Comparison of ENCODE assay signal across 23 cellular contexts in the genomic region with DNA sequence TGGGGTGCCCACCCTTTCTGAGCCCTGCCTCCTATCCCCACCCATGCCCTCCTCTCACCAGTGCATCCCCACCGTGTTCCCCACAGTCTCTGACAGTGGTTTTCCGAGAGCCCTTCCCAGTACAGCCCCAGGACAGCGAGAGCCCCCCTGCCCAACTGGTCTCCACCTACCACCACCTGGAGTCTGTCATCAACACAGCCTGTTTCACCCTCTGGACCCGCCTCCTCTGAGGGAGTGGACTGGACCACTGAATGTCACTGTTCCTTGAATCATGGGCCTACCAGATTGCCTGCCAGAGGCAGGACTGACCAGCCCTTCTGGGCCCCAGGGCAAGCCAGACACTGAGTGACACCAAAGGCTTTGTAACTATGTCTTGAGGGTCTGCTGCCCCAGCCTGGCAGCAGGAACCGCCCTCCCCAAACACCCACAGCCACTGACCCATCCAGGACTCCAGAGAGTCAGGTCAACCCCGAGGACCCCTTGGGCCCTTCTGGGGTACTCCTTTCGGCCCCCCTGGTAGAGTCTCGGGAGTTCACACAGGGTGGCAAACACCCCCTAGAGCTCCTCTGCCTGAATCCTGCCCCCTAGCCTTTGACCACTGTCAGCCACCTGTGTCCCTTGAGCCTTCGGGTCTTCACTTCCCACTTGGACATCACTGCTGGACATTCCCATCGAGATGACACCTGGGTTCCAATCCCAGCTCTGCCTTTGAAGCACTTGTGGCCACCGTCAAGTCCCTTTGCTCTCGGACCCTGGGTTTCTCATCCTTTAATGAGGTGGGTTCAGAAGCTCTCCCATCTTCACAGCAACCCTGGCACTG. TPM values are rescaled to one million over a fixed set of nuclear protein-coding genes. Genes with fewer than 3 reads are reported as not detected.
DNase-seq lines count a peak whose midpoint lies in the region; ATAC-seq and TF ChIP-seq lines count a peak whose summit lies in the region.
"Had no signal": no experiment of that assay in that cellular context is flagged by ENCODE, and none has a peak within 500 bp of the region (broad histone marks: within the 10 kb centered on the region; RNA-seq: fewer than 3 reads in every experiment).

No MANE protein-coding gene starts in this region.

- no peak for TF ChIP-seq CTCF in Peyer's patch (IDR thresholded peaks at IDR 0.05)
- TF ChIP-seq CTCF in CD4-positive, alpha-beta T cell (IDR thresholded peaks at IDR 0.05), result no peak

- CTCF ChIA-PET in activated CD8-positive, alpha-beta memory T cell treated with anti-CD3 and anti-CD28 coated beads, Interleukin-2, amount 10 ng/mL, durations not matched to agents 7 days and 5 days (lab: Charles Lee), result no interaction called here
- CTCF ChIA-PET in CD4-positive, alpha-beta T cell (lab: Charles Lee), result no interaction called here

- no peaks in the 10 kb centered on the region for H3K27me3 ChIP-seq in Peyer's patch
- H3K27me3 ChIP-seq in subcutaneous abdominal adipose tissue (ENCODE audit: control insufficient read depth in 5 of 5, insufficient read depth in 4 of 5, low read length in 5 of 5), result no peaks in the 10 kb centered on the region
- peaks cover 5% of the 10 kb centered on the region for H3K27me3 ChIP-seq in CD4-positive, alpha-beta T cell (ENCODE audit: control insufficient read depth, insufficient read depth, low read length)
- H3K27me3 ChIP-seq: brain microvascular endothelial cell, colonic mucosa, transverse colon had no signal

- ATAC-seq in activated CD8-positive, alpha-beta memory T cell treated with anti-CD3 and anti-CD28 coated beads, Interleukin-2, amount 10 ng/mL, durations not matched to agents 7 days and 5 days, result no peak
- ATAC-seq in GM19351 (IDR thresholded peaks at IDR 0.05; ENCODE audit: unreplicated experiment) (no peak), HG02678 (IDR thresholded peaks at IDR 0.05; ENCODE audit: unreplicated experiment) (no peak)
- no peak for ATAC-seq in CD4-positive, alpha-beta T cell (ENCODE audit: poor library complexity)
- ATAC-seq: activated T-cell treated with anti-CD3 and anti-CD28 coated beads, Interleukin-2, amount 50 U/mL, for 72 hours; HCT116; stimulated activated naive CD8-positive, alpha-beta T cell treated with anti-CD3 and anti-CD28 coated beads, Interleukin-15, amount 100 ng/mL, for 72 hours had no signal

- H3K4me3 Mint-ChIP-seq in activated CD8-positive, alpha-beta memory T cell treated with anti-CD3 and anti-CD28 coated beads, Interleukin-2, amount 10 ng/mL, durations not matched to agents 7 days and 5 days, result no peak overlapping the region
- no peak overlapping the region for H3K4me3 Mint-ChIP-seq in immature natural killer cell
- H3K4me3 Mint-ChIP-seq in CD4-positive, alpha-beta T cell, result no peak overlapping the region
- H3K4me3 Mint-ChIP-seq: activated T-cell treated with anti-CD3 and anti-CD28 coated beads, Interleukin-2, amount 50 U/mL, for 72 hours; stimulated activated naive CD8-positive, alpha-beta T cell treated with anti-CD3 and anti-CD28 coated beads, Interleukin-15, amount 100 ng/mL, for 72 hours had no signal

- DNase-seq in activated CD8-positive, alpha-beta memory T cell treated with anti-CD3 and anti-CD28 coated beads, Interleukin-2, amount 50 U/mL, for 48 hours, result peak; percentile 40
- no peak for DNase-seq in activated CD8-positive, alpha-beta memory T cell treated with anti-CD3 and anti-CD28 coated beads, Interleukin-2, amount 10 ng/mL, durations not matched to agents 7 days and 5 days
- DNase-seq in Peyer's patch (peak; percentile 14 to 46 (median 37)), immature natural killer cell (no peak)
- DNase-seq in CD4-positive, alpha-beta T cell, result no peak
- DNase-seq: activated CD4-positive, alpha-beta T cell treated with anti-CD3 and anti-CD28 coated beads, Interleukin-2, amount 50 U/mL, for 4 hours; activated T-cell treated with anti-CD3 and anti-CD28 coated beads, Interleukin-2, amount 50 U/mL, for 72 hours; brain microvascular endothelial cell; colonic mucosa; DMS153; KBM-7; mesenchymal stem cell; NCI-H1694 treated with DMSO at 0.1 percent for 48 hours; NCI-H69; RPMI8226; SK-N-SH; stimulated activated CD4-positive, alpha-beta T cell treated with anti-CD3 and anti-CD28 coated beads, Interleukin-4, amount 100 ng/mL, for 24 hours; stimulated activated naive CD8-positive, alpha-beta T cell treated with anti-CD3 and anti-CD28 coated beads, Interleukin-15, amount 100 ng/mL, for 72 hours; transverse colon had no signal

- H3K4me1 ChIP-seq in Peyer's patch (peaks cover 0 to 33% (median 0%) of the 10 kb centered on the region in 4 donors), subcutaneous abdominal adipose tissue (ENCODE audit: control insufficient read depth in 5 of 5, insufficient read depth in 5 of 5, low read length in 5 of 5) (peaks cover 0 to 56% (median 39%) of the 10 kb centered on the region in 5 donors)

- POLR2A ChIA-PET in CD4-positive, alpha-beta T cell (lab: Charles Lee), result no interaction called here

- H3K27ac ChIP-seq in Peyer's patch (no peak overlapping the region), subcutaneous abdominal adipose tissue (ENCODE audit: low read depth, low read length) (peak overlapping the region; percentile 17)
- no peak overlapping the region for H3K27ac ChIP-seq in CD4-positive, alpha-beta T cell (ENCODE audit: low read depth, low read length)
- H3K27ac ChIP-seq: brain microvascular endothelial cell, colonic mucosa, transverse colon had no signal

- H3K4me3 ChIP-seq in Peyer's patch, result no peak overlapping the region
- no peak overlapping the region for H3K4me3 ChIP-seq in subcutaneous abdominal adipose tissue (ENCODE audit: low read depth in 1 of 5, low read length in 5 of 5)
- H3K4me3 ChIP-seq: colonic mucosa, transverse colon had no signal

- H3K9me3 Mint-ChIP-seq in activated CD8-positive, alpha-beta memory T cell treated with anti-CD3 and anti-CD28 coated beads, Interleukin-2, amount 10 ng/mL, durations not matched to agents 7 days and 5 days (ENCODE audit: low read depth), result no peaks in the 10 kb centered on the region
- H3K9me3 Mint-ChIP-seq in immature natural killer cell, result no peaks in the 10 kb centered on the region
- H3K9me3 Mint-ChIP-seq in CD4-positive, alpha-beta T cell, result no peaks in the 10 kb centered on the region
- H3K9me3 Mint-ChIP-seq: stimulated activated naive CD8-positive, alpha-beta T cell treated with anti-CD3 and anti-CD28 coated beads, Interleukin-15, amount 100 ng/mL, for 72 hours had no signal

- H3K9me3 ChIP-seq in Peyer's patch, result no peaks in the 10 kb centered on the region
- no peaks in the 10 kb centered on the region for H3K9me3 ChIP-seq in subcutaneous abdominal adipose tissue (ENCODE audit: control insufficient read depth in 5 of 5, low read length in 5 of 5)
- no peaks in the 10 kb centered on the region for H3K9me3 ChIP-seq in CD4-positive, alpha-beta T cell (ENCODE audit: control insufficient read depth, low read length)
- H3K9me3 ChIP-seq: colonic mucosa, SK-N-SH, transverse colon had no signal

- peaks cover 12% of the 10 kb centered on the region for H3K27me3 Mint-ChIP-seq in activated CD8-positive, alpha-beta memory T cell treated with anti-CD3 and anti-CD28 coated beads, Interleukin-2, amount 10 ng/mL, durations not matched to agents 7 days and 5 days
- peaks cover 3 to 10% (median 5%) of the 10 kb centered on the region in 3 donors for H3K27me3 Mint-ChIP-seq in immature natural killer cell (ENCODE audit: low read depth in 3 of 3)
- no peaks in the 10 kb centered on the region for H3K27me3 Mint-ChIP-seq in CD4-positive, alpha-beta T cell

- H3K36me3 Mint-ChIP-seq in activated CD8-positive, alpha-beta memory T cell treated with anti-CD3 and anti-CD28 coated beads, Interleukin-2, amount 10 ng/mL, durations not matched to agents 7 days and 5 days, result peaks cover 21% of the 10 kb centered on the region
- peaks cover 4 to 19% (median 15%) of the 10 kb centered on the region in 3 donors for H3K36me3 Mint-ChIP-seq in immature natural killer cell
- peaks cover 71% of the 10 kb centered on the region for H3K36me3 Mint-ChIP-seq in CD4-positive, alpha-beta T cell (ENCODE audit: low read depth)

- intact Hi-C loops in CD4-positive, alpha-beta T cell (cut with DNase I, micrococcal nuclease), result loop anchor here in 1 of 2 experiments (5.0 to 10.0 kb wide), 2 partner anchors 63 to 494 kb away; partner anchors contain the start of genes IPO13, MED8 and SZT2

- no peak for TF ChIP-seq POLR2A in Peyer's patch (IDR thresholded peaks at IDR 0.05)

- peaks cover 11% of the 10 kb centered on the region for H3K4me1 Mint-ChIP-seq in activated CD8-positive, alpha-beta memory T cell treated with anti-CD3 and anti-CD28 coated beads, Interleukin-2, amount 10 ng/mL, durations not matched to agents 7 days and 5 days
- H3K4me1 Mint-ChIP-seq in immature natural killer cell, result peaks cover 22 to 28% of the 10 kb centered on the region in 2 donors
- peaks cover 20% of the 10 kb centered on the region for H3K4me1 Mint-ChIP-seq in CD4-positive, alpha-beta T cell (ENCODE audit: low read depth)

- no peak overlapping the region for H3K27ac Mint-ChIP-seq in activated CD8-positive, alpha-beta memory T cell treated with anti-CD3 and anti-CD28 coated beads, Interleukin-2, amount 10 ng/mL, durations not matched to agents 7 days and 5 days
- peak overlapping the region in 4 of 6 donors; percentile 28 to 58 (median 32) for H3K27ac Mint-ChIP-seq in immature natural killer cell
- no peak overlapping the region for H3K27ac Mint-ChIP-seq in CD4-positive, alpha-beta T cell
- H3K27ac Mint-ChIP-seq: activated T-cell treated with anti-CD3 and anti-CD28 coated beads, Interleukin-2, amount 50 U/mL, for 72 hours had no signal

- peaks cover 0 to 61% (median 0%) of the 10 kb centered on the region in 3 donors for H3K36me3 ChIP-seq in Peyer's patch
- peaks cover 0 to 70% (median 67%) of the 10 kb centered on the region in 5 donors for H3K36me3 ChIP-seq in subcutaneous abdominal adipose tissue (ENCODE audit: control insufficient read depth in 5 of 5, insufficient read depth in 5 of 5, low read length in 5 of 5)

- H3K9ac ChIP-seq in subcutaneous abdominal adipose tissue (ENCODE audit: low read length in 5 of 5), result no peak overlapping the region
- H3K9ac ChIP-seq: SK-N-SH had no signal

RNA-seq across cellular contexts. Expression of gene HYI, which starts 3.3 kb away (rescaled TPM):
- 1 to 10 TPM; 7.1 to 8.0 TPM for total RNA-seq in activated CD8-positive, alpha-beta memory T cell treated with anti-CD3 and anti-CD28 coated beads, Interleukin-2, amount 10 ng/mL, durations not matched to agents 7 days and 5 days
- total RNA-seq in Peyer's patch, result 100 to 1,000 TPM; 127 to 210 (median 169) TPM
- 1 to 10 TPM; 1.6 to 8.3 (median 4.5) TPM for polyA plus RNA-seq in immature natural killer cell
- 10 to 100 TPM; 26.1 to 31.6 TPM for total RNA-seq in CD4-positive, alpha-beta T cell

Comparison
In these comparisons a context has a peak if more than half of its experiments do, and no peak if none do; other contexts are left out.
1. DNase-seq: peak in activated CD8-positive, alpha-beta memory T cell treated with anti-CD3 and anti-CD28 coated beads, Interleukin-2, amount 50 U/mL, for 48 hours (single experiment) and Peyer's patch (3 of 3); none in activated CD8-positive, alpha-beta memory T cell treated with anti-CD3 and anti-CD28 coated beads, Interleukin-2, amount 10 ng/mL, durations not matched to agents 7 days and 5 days (single experiment), immature natural killer cell (0 of 3) and CD4-positive, alpha-beta T cell (0 of 10).
2. H3K27ac Mint-ChIP-seq: peak in immature natural killer cell (4 of 6); none in activated CD8-positive, alpha-beta memory T cell treated with anti-CD3 and anti-CD28 coated beads, Interleukin-2, amount 10 ng/mL, durations not matched to agents 7 days and 5 days (single experiment) and CD4-positive, alpha-beta T cell (single experiment).